ENCODE assay signal across 23 cellular contexts in genomic region chr1:29381426-29381825, GRCh38.
DNase-seq lines count a peak whose midpoint lies in the region; ATAC-seq, FAIRE-seq and TF ChIP-seq lines count a peak whose summit lies in the region.
"Had no signal": no experiment of that assay in that cellular context is flagged by ENCODE, and none has a peak within 500 bp of the region (broad histone marks: within the 10 kb centered on the region; RNA-seq: fewer than 3 reads in every experiment).

No MANE protein-coding gene starts in this region.

- H3K9ac ChIP-seq in K562 (ENCODE audit: insufficient read depth in 1 of 2, low read depth in 2 of 2, low read length in 2 of 2): no peak overlapping the region
- H3K9ac ChIP-seq: BLaER1 treated with 17β-estradiol and CSF1 and Interleukin-3, amounts not matched to agents 10 nM and 100 nM had no signal

- in situ Hi-C loops in K562 (cut with MboI): no loop called here
- in situ Hi-C loops in brain microvascular endothelial cell (cut with HindIII; ENCODE audit: low pct_ligation_motif_present, low sequenced_read_pairs): no loop called here

- intact Hi-C loops in left ventricle myocardium superior (cut with micrococcal nuclease) (no loop called here), K562 (cut with micrococcal nuclease) (no loop called here), breast epithelium (cut with DNase I; ENCODE audit: low total_unique reads) (loop anchor here (5.0 kb wide), 1 partner anchor 741 kb away; no protein-coding TSS in a partner anchor)
- intact Hi-C loops in activated CD4-positive, alpha-beta T cell treated with anti-CD3 and anti-CD28 coated beads, Interleukin-2, amount 10 ng/mL, durations not matched to agents 24 days and 14 days (cut with micrococcal nuclease): no loop called here

- no peak for TF ChIP-seq RAD21 in K562 (CRISPR knock-in tag; conservative IDR thresholded peaks at IDR 0.05 in 1 of 2, IDR thresholded peaks at IDR 0.05 in 1 of 2)

- no peak for TF ChIP-seq CTCF in right atrium auricular region (IDR thresholded peaks at IDR 0.05)
- no peak for TF ChIP-seq CTCF in K562 (IDR thresholded peaks at IDR 0.05 in 2 of 3, conservative IDR thresholded peaks at IDR 0.05 in 1 of 3; ENCODE audit: insufficient read depth in 2 of 3, low read depth in 1 of 3, low read length in 3 of 3)
- no peak for TF ChIP-seq CTCF in breast epithelium (IDR thresholded peaks at IDR 0.05)
- TF ChIP-seq CTCF in brain microvascular endothelial cell (IDR thresholded peaks at IDR 0.05; ENCODE audit: low read depth, low read length, missing control alignments): no peak

- no peaks in the 10 kb centered on the region for H3K4me1 ChIP-seq in right atrium auricular region
- H3K4me1 ChIP-seq in K562 (replicated peaks in 1 of 2; ENCODE audit: control insufficient read depth in 2 of 2, insufficient read depth in 2 of 2, low read length in 2 of 2): no peaks in the 10 kb centered on the region
- no peaks in the 10 kb centered on the region for H3K4me1 ChIP-seq in breast epithelium
- H3K4me1 ChIP-seq: A549; BLaER1 treated with 17β-estradiol and CSF1 and Interleukin-3, amounts not matched to agents 10 nM and 100 nM; Caco-2 had no signal

- FAIRE-seq in K562 (lab: Jason Lieb, UNC): no peak
- FAIRE-seq: A549, D721Med, G401.6, GM12891, GM19239 had no signal

- H3K4me2 ChIP-seq in K562 (ENCODE audit: insufficient read depth, low read length): no peak overlapping the region
- H3K4me2 ChIP-seq: A549; BLaER1 treated with 17β-estradiol and CSF1 and Interleukin-3, amounts not matched to agents 10 nM and 100 nM had no signal

- H3K27ac Mint-ChIP-seq in activated CD4-positive, alpha-beta T cell treated with anti-CD3 and anti-CD28 coated beads, Interleukin-2, amount 10 ng/mL, durations not matched to agents 24 days and 14 days: no peak overlapping the region
- H3K27ac Mint-ChIP-seq: B cell; CD4-positive, alpha-beta T cell; CD8-positive, alpha-beta T cell had no signal

- POLR2A ChIA-PET in K562 (lab: Yijun Ruan, JAX): no interaction called here

- DNase-seq in right atrium auricular region (ENCODE audit: low spot score): peak; percentile 26
- no peak for DNase-seq in left ventricle myocardium superior
- DNase-seq in K562 (ENCODE audit: extremely low read depth in 1 of 4, low spot score in 3 of 4): no peak
- peak; percentile 21 for DNase-seq in left lobe of liver (ENCODE audit: low spot score)
- DNase-seq in breast epithelium (ENCODE audit: low spot score in 2 of 2): no peak
- DNase-seq in activated CD4-positive, alpha-beta T cell treated with anti-CD3 and anti-CD28 coated beads, Interleukin-2, amount 10 ng/mL, durations not matched to agents 24 days and 14 days: no peak
- no peak for DNase-seq in brain microvascular endothelial cell
- DNase-seq: AML-193; Caco-2; Calu3; CD4-positive, alpha-beta T cell; CD8-positive, alpha-beta T cell; DMS79 treated with DMSO at 0.1 percent for 48 hours; GF-D8 had no signal

- BruUV-seq in K562 (replicated peaks; lab: Mats Ljungman, UMichigan): no TSS peak

- no peak overlapping the region for H3K4me3 Mint-ChIP-seq in activated CD4-positive, alpha-beta T cell treated with anti-CD3 and anti-CD28 coated beads, Interleukin-2, amount 10 ng/mL, durations not matched to agents 24 days and 14 days
- H3K4me3 Mint-ChIP-seq: B cell; CD4-positive, alpha-beta T cell; CD8-positive, alpha-beta T cell had no signal

- H3K36me3 Mint-ChIP-seq in activated CD4-positive, alpha-beta T cell treated with anti-CD3 and anti-CD28 coated beads, Interleukin-2, amount 10 ng/mL, durations not matched to agents 24 days and 14 days (ENCODE audit: low read depth): peaks cover 4% of the 10 kb centered on the region
- H3K36me3 Mint-ChIP-seq: CD8-positive, alpha-beta T cell had no signal

- no peaks in the 10 kb centered on the region for H3K79me2 ChIP-seq in K562 (ENCODE audit: control insufficient read depth, insufficient read depth, low read length)

- TF ChIP-seq EP300 in K562 (IDR thresholded peaks at IDR 0.05; ENCODE audit: low read length): no peak

- H3K27me3 ChIP-seq in right atrium auricular region (no peaks in the 10 kb centered on the region), K562 (ENCODE audit: control insufficient read depth in 2 of 2, insufficient read depth in 2 of 2, low read length in 2 of 2) (peaks cover 0 to 18% of the 10 kb centered on the region in 2 experiments; a peak in 1 of 5 replicates), breast epithelium (no peaks in the 10 kb centered on the region), brain microvascular endothelial cell (replicated peaks) (no peaks in the 10 kb centered on the region)
- H3K27me3 ChIP-seq: BLaER1 treated with 17β-estradiol and CSF1 and Interleukin-3, amounts not matched to agents 10 nM and 100 nM had no signal

- no peak for ATAC-seq in left ventricle myocardium superior
- ATAC-seq in K562: no peak
- ATAC-seq in left lobe of liver: no peak
- ATAC-seq: A549; CD8-positive, alpha-beta T cell had no signal

- H3K4me1 Mint-ChIP-seq in activated CD4-positive, alpha-beta T cell treated with anti-CD3 and anti-CD28 coated beads, Interleukin-2, amount 10 ng/mL, durations not matched to agents 24 days and 14 days: no peaks in the 10 kb centered on the region
- H3K4me1 Mint-ChIP-seq: B cell had no signal

- H3K36me3 ChIP-seq in right atrium auricular region (no peaks in the 10 kb centered on the region), K562 (ENCODE audit: control insufficient read depth, insufficient read depth, low read length) (no peaks in the 10 kb centered on the region), breast epithelium (no peaks in the 10 kb centered on the region), brain microvascular endothelial cell (replicated peaks) (no peaks in the 10 kb centered on the region)
- H3K36me3 ChIP-seq: BLaER1 treated with 17β-estradiol and CSF1 and Interleukin-3, amounts not matched to agents 10 nM and 100 nM had no signal

- H2AFZ ChIP-seq in K562 (ENCODE audit: low read depth, low read length): no peak overlapping the region

- no peak overlapping the region for H3K4me3 ChIP-seq in right atrium auricular region
- H3K4me3 ChIP-seq in K562: no peak overlapping the region
- no peak overlapping the region for H3K4me3 ChIP-seq in breast epithelium
- no peak overlapping the region for H3K4me3 ChIP-seq in brain microvascular endothelial cell (ENCODE audit: low read depth, low read length)
- H3K4me3 ChIP-seq: A549; BLaER1 treated with 17β-estradiol and CSF1 and Interleukin-3, amounts not matched to agents 10 nM and 100 nM had no signal

- H4K20me1 ChIP-seq in K562 (replicated peaks; ENCODE audit: control insufficient read depth, insufficient read depth, low read length): no peaks in the 10 kb centered on the region
- H4K20me1 ChIP-seq: BLaER1 treated with 17β-estradiol and CSF1 and Interleukin-3, amounts not matched to agents 10 nM and 100 nM had no signal

- H3K27me3 Mint-ChIP-seq in activated CD4-positive, alpha-beta T cell treated with anti-CD3 and anti-CD28 coated beads, Interleukin-2, amount 10 ng/mL, durations not matched to agents 24 days and 14 days: peaks cover 7% of the 10 kb centered on the region

- CTCF ChIA-PET in K562 (lab: Yijun Ruan, JAX; ENCODE audit: low intra/inter-chr PET ratio): no interaction called here

- TF ChIP-seq POLR2A in K562 (conservative IDR thresholded peaks at IDR 0.05): no peak
- TF ChIP-seq POLR2A in breast epithelium (IDR thresholded peaks at IDR 0.05): no peak

- H3K27ac ChIP-seq in right atrium auricular region (no peak overlapping the region), K562 (ENCODE audit: extremely low read depth, low read depth, low read length) (no peak overlapping the region), breast epithelium (no peak overlapping the region), brain microvascular endothelial cell (no peak overlapping the region)
- H3K27ac ChIP-seq: 22Rv1; A549; BLaER1 treated with 17β-estradiol and CSF1 and Interleukin-3, amounts not matched to agents 10 nM and 100 nM; C4-2B had no signal

- WGBS in K562 (ENCODE audit: insufficient coverage, low coverage, missing lambda C conversion rate): 2% methylated on average over 7 of the region's 7 CpGs

- H3K9me1 ChIP-seq in K562 (ENCODE audit: control insufficient read depth, insufficient read depth, low read length): no peaks in the 10 kb centered on the region

- H3K9me3 ChIP-seq in right atrium auricular region (peaks cover 0 to 25% of the 10 kb centered on the region in 2 donors), K562 (replicated peaks; ENCODE audit: control insufficient read depth, insufficient read depth, low read depth, low read length) (no peaks in the 10 kb centered on the region), breast epithelium (peaks cover 25 to 26% of the 10 kb centered on the region in 2 donors)

- peaks cover 8% of the 10 kb centered on the region for H3K9me3 Mint-ChIP-seq in activated CD4-positive, alpha-beta T cell treated with anti-CD3 and anti-CD28 coated beads, Interleukin-2, amount 10 ng/mL, durations not matched to agents 24 days and 14 days

TF ChIP-seq in K562, 482 proteins besides CTCF, POLR2A, EP300 and RAD21:
- TF ChIP-seq MIER1 (IDR thresholded peaks at IDR 0.05; ENCODE audit: low read depth) (no peak), CBX3 (IDR thresholded peaks at IDR 0.05; ENCODE audit: borderline replicate concordance in 1 of 2, low read length in 2 of 2) (no peak), KAT8 (IDR thresholded peaks at IDR 0.05; ENCODE audit: low read depth) (no peak), ZNF121 (CRISPR knock-in tag; conservative IDR thresholded peaks at IDR 0.05) (peak; percentile 61; the same call in 1 of the 2 replicates), MTA3 (IDR thresholded peaks at IDR 0.05; ENCODE audit: borderline replicate concordance) (no peak), EHMT2 (IDR thresholded peaks at IDR 0.05) (no peak), XRCC3 (IDR thresholded peaks at IDR 0.05) (no peak), SNAPC5 (CRISPR knock-in tag; IDR thresholded peaks at IDR 0.05) (no peak), RHOXF2B (CRISPR knock-in tag; conservative IDR thresholded peaks at IDR 0.05) (no peak)

Comparison
In these comparisons a context has a peak if more than half of its experiments do, and no peak if none do; other contexts are left out.
1. DNase-seq: peak in right atrium auricular region (single experiment) and left lobe of liver (single experiment); none in left ventricle myocardium superior (single experiment), K562 (0 of 4), breast epithelium (0 of 2), activated CD4-positive, alpha-beta T cell treated with anti-CD3 and anti-CD28 coated beads, Interleukin-2, amount 10 ng/mL, durations not matched to agents 24 days and 14 days (single experiment) and brain microvascular endothelial cell (single experiment).